Comparison of ENCODE assay signal across 8 cellular contexts in genomic region chr4:47463235-47463956, GRCh38.
DNase-seq lines count a peak whose midpoint lies in the region; ATAC-seq lines count a peak whose summit lies in the region.

Gene COMMD8, minus strand, starts transcription at chr4:47463702. Its CDS starts 51 bp downstream, at chr4:47463651.

- peak; percentile 100 for DNase-seq in CD1c-positive myeloid dendritic cell (ENCODE audit: extremely low spot score)
- peak; percentile 97 for DNase-seq in NCI-H748 (lab: John Stamatoyannopoulos, UW; ENCODE audit: unreplicated experiment)
- peak; percentile 98 for DNase-seq in activated CD4-positive, alpha-beta T cell treated with anti-CD3 and anti-CD28 coated beads, Interleukin-2, amount 50 U/mL, for 1 hour
- DNase-seq in dedifferentiated amniotic fluid mesenchymal stem cell (ENCODE audit: extremely low spot score): peak; percentile 97
- DNase-seq in left kidney (ENCODE audit: low read depth, low spot score): peak; percentile 99
- DNase-seq in stimulated activated CD4-positive, alpha-beta T cell treated with anti-CD3 and anti-CD28 coated beads, Interleukin-2, amount 100 ng/mL, for 24 hours: peak; percentile 95 to 98

- ATAC-seq in GM19372 (IDR thresholded peaks at IDR 0.05; ENCODE audit: low read depth, unreplicated experiment) (peak; percentile 88), HG03558 (IDR thresholded peaks at IDR 0.05; ENCODE audit: extremely low read depth, unreplicated experiment) (peak; percentile 82)

Comparison
In these comparisons a context has a peak if more than half of its experiments do, and no peak if none do; other contexts are left out.
1. Peak in every context shown above with its lines: DNase-seq and ATAC-seq.